ENCODE assay signal across 9 cellular contexts in the genomic region with DNA sequence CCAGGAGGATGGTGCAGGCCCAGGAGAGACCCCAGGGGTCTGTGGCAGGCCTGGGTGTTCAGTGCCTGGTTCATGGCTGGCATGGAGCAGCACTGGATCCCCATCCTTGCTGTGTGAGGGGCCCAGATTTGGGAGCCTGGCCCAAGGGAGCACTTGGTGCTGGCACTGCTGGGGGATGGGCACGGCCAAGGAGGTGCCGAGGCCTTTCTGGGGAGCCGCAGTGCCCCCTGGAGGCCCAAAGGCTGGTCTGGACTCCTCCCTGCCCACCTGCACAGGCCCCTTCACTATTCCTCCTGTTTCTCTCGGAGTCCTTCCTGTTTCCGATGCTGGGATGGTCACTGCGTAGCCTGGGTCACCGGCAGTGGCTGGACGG. TPM values are rescaled to one million over a fixed set of nuclear protein-coding genes. Genes with fewer than 3 reads are reported as not detected.
A peak's percentile ranks its signal among the peaks of the same experiment; 100 is the strongest.
DNase-seq lines count a peak whose midpoint lies in the region; ATAC-seq, FAIRE-seq and TF ChIP-seq lines count a peak whose summit lies in the region.
"Had no signal": no experiment of that assay in that cellular context is flagged by ENCODE, and none has a peak within 500 bp of the region (broad histone marks: within the 10 kb centered on the region; RNA-seq: fewer than 3 reads in every experiment).

No MANE protein-coding gene starts in this region.

- peaks cover 6% of the 10 kb centered on the region for H3K4me1 ChIP-seq in HUES6 (ENCODE audit: control insufficient read depth, insufficient read depth, low read length)
- H3K4me1 ChIP-seq in astrocyte (ENCODE audit: insufficient read depth, low read length) = peaks cover 8% of the 10 kb centered on the region
- peaks cover 26% of the 10 kb centered on the region for H3K4me1 ChIP-seq in CD8-positive, alpha-beta memory T cell (ENCODE audit: insufficient read depth, low read length)

- TF ChIP-seq CTCF in astrocyte (IDR thresholded peaks at IDR 0.05; ENCODE audit: insufficient read depth, low read depth, low read length) = peak; percentile 10
- peak in 2 of 3 experiments; percentile 7 to 27 for TF ChIP-seq CTCF in nephron (IDR thresholded peaks at IDR 0.05; ENCODE audit: unreplicated experiment in 3 of 3)

- no peak overlapping the region for H3K27ac Mint-ChIP-seq in astrocyte (ENCODE audit: unreplicated experiment)
- H3K27ac Mint-ChIP-seq in nephron = no peak overlapping the region
- H3K27ac Mint-ChIP-seq in CD8-positive, alpha-beta memory T cell = no peak overlapping the region

- H3K4me1 Mint-ChIP-seq in astrocyte (ENCODE audit: low read depth, unreplicated experiment) = no peaks in the 10 kb centered on the region
- peaks cover 4% of the 10 kb centered on the region for H3K4me1 Mint-ChIP-seq in nephron
- peaks cover 8 to 33% (median 16%) of the 10 kb centered on the region in 3 donors for H3K4me1 Mint-ChIP-seq in CD8-positive, alpha-beta memory T cell

- CTCF ChIA-PET in CD8-positive, alpha-beta memory T cell (lab: Charles Lee) = interaction anchor here (0.6 to 2.4 kb wide), 7 partner anchors 12 to 147 kb away, joined by 3 to 10 read pairs (median 4); no protein-coding TSS in a partner anchor

- H3K79me2 ChIP-seq in astrocyte (ENCODE audit: insufficient read depth, low read length) = peaks cover 30% of the 10 kb centered on the region

- no peak overlapping the region for H2AFZ ChIP-seq in astrocyte (ENCODE audit: low read depth, low read length)

- H3K36me3 ChIP-seq in HUES6 (ENCODE audit: control insufficient read depth, insufficient read depth, low read length) (peaks cover 9% of the 10 kb centered on the region), astrocyte (ENCODE audit: insufficient read depth, low read length) (no peaks in the 10 kb centered on the region)
- H3K36me3 ChIP-seq in CD8-positive, alpha-beta memory T cell (ENCODE audit: insufficient read depth, low read length) = no peaks in the 10 kb centered on the region

- no peak overlapping the region for H3K27ac ChIP-seq in HUES6 (ENCODE audit: low read depth, low read length)
- no peak overlapping the region for H3K27ac ChIP-seq in astrocyte (ENCODE audit: low read depth, low read length)
- H3K27ac ChIP-seq in CD8-positive, alpha-beta memory T cell (ENCODE audit: low read depth, low read length) = no peak overlapping the region

- H3K4me3 ChIP-seq in HUES6 (ENCODE audit: low read depth, low read length) = peak overlapping the region; percentile 93
- H3K4me3 ChIP-seq in astrocyte (ENCODE audit: insufficient read depth, low read depth, low read length) = no peak overlapping the region
- no peak overlapping the region for H3K4me3 ChIP-seq in CD8-positive, alpha-beta memory T cell (ENCODE audit: low read length)

- POLR2A ChIA-PET in CD8-positive, alpha-beta memory T cell (lab: Charles Lee) = no interaction called here

- FAIRE-seq in astrocyte (lab: Jason Lieb, UNC) = no peak

- H3K4me3 Mint-ChIP-seq in astrocyte (ENCODE audit: unreplicated experiment) = peak overlapping the region; percentile 74
- H3K4me3 Mint-ChIP-seq in nephron = peak overlapping the region in 2 of 3 experiments; percentile 43 to 54
- H3K4me3 Mint-ChIP-seq in CD8-positive, alpha-beta memory T cell = no peak overlapping the region

- DNase-seq in NCI-H2081 (lab: John Stamatoyannopoulos, UW) (peak; percentile 31 to 34), NCI-H2081 treated with DMSO at 0.1 percent for 48 hours (lab: John Stamatoyannopoulos, UW) (no peak), astrocyte (ENCODE audit: low read depth) (no peak), NCI-H774 (lab: John Stamatoyannopoulos, UW) (no peak)
- DNase-seq in CD8-positive, alpha-beta memory T cell = no peak

- H3K9me3 ChIP-seq in HUES6 (ENCODE audit: control insufficient read depth, insufficient read depth, low read depth, low read length) = no peaks in the 10 kb centered on the region
- no peaks in the 10 kb centered on the region for H3K9me3 ChIP-seq in astrocyte (ENCODE audit: insufficient read depth, low read depth, low read length)
- no peaks in the 10 kb centered on the region for H3K9me3 ChIP-seq in CD8-positive, alpha-beta memory T cell (ENCODE audit: low read length)

- peak overlapping the region; percentile 89 for H3K4me2 ChIP-seq in astrocyte (ENCODE audit: low read length)

- H3K9me3 Mint-ChIP-seq in astrocyte (ENCODE audit: unreplicated experiment) = no peaks in the 10 kb centered on the region
- H3K9me3 Mint-ChIP-seq in nephron = no peaks in the 10 kb centered on the region
- H3K9me3 Mint-ChIP-seq in CD8-positive, alpha-beta memory T cell = no peaks in the 10 kb centered on the region
- H3K9me3 Mint-ChIP-seq: naive thymus-derived CD8-positive, alpha-beta T cell had no signal

- H3K36me3 Mint-ChIP-seq in astrocyte (ENCODE audit: low read depth, unreplicated experiment) (peaks cover 1% of the 10 kb centered on the region), nephron (ENCODE audit: low read depth) (peaks cover 17% of the 10 kb centered on the region)
- H3K36me3 Mint-ChIP-seq in CD8-positive, alpha-beta memory T cell = peaks cover 0 to 19% (median 5%) of the 10 kb centered on the region in 3 donors

- no peak for ATAC-seq in HG02571 (IDR thresholded peaks at IDR 0.05; ENCODE audit: unreplicated experiment)

- H3K27me3 ChIP-seq in HUES6 (ENCODE audit: control insufficient read depth, insufficient read depth, low read length) (peaks cover 33% of the 10 kb centered on the region), astrocyte (ENCODE audit: insufficient read depth, low read length) (no peaks in the 10 kb centered on the region)
- H3K27me3 ChIP-seq in CD8-positive, alpha-beta memory T cell (ENCODE audit: insufficient read depth, low read length, poor library complexity, severe bottlenecking) = no peaks in the 10 kb centered on the region

- H3K27me3 Mint-ChIP-seq in astrocyte (ENCODE audit: low read depth, unreplicated experiment) (no peaks in the 10 kb centered on the region), nephron (ENCODE audit: low read depth) (peaks cover 4% of the 10 kb centered on the region)
- H3K27me3 Mint-ChIP-seq in CD8-positive, alpha-beta memory T cell = peaks cover 5 to 16% of the 10 kb centered on the region in 2 donors

- H4K20me1 ChIP-seq in astrocyte (ENCODE audit: insufficient read depth, low read length) = peaks cover 47% of the 10 kb centered on the region

- H3K9ac ChIP-seq in HUES6 (ENCODE audit: low read length) = peak overlapping the region; percentile 10
- H3K9ac ChIP-seq in astrocyte (ENCODE audit: low read length) = no peak overlapping the region

RNA-seq across cellular contexts. Expression of a gene that starts 48.6 kb away (rescaled TPM):
- not detected in 2 replicates for total RNA-seq in astrocyte
- not detected for total RNA-seq in CD8-positive, alpha-beta memory T cell
- polyA plus RNA-seq in CD8-positive, alpha-beta memory T cell = not detected
- total RNA-seq: naive thymus-derived CD8-positive, alpha-beta T cell had no signal
- polyA plus RNA-seq: naive thymus-derived CD8-positive, alpha-beta T cell had no signal

RNA-seq across cellular contexts. Expression of a gene that starts 56.8 kb away (rescaled TPM):
- not detected in 2 replicates for total RNA-seq in astrocyte
- total RNA-seq in CD8-positive, alpha-beta memory T cell = not detected
- not detected for polyA plus RNA-seq in CD8-positive, alpha-beta memory T cell
- total RNA-seq: naive thymus-derived CD8-positive, alpha-beta T cell had no signal
- polyA plus RNA-seq: naive thymus-derived CD8-positive, alpha-beta T cell had no signal

Comparison
In these comparisons a context has a peak if more than half of its experiments do, and no peak if none do; other contexts are left out.
1. DNase-seq: peak in NCI-H2081 (2 of 2); none in NCI-H2081 treated with DMSO at 0.1 percent for 48 hours (single experiment), astrocyte (single experiment), CD8-positive, alpha-beta memory T cell (0 of 5) and NCI-H774 (single experiment).
2. H3K4me3 Mint-ChIP-seq: peak in astrocyte (single experiment) and nephron (2 of 3); none in CD8-positive, alpha-beta memory T cell (0 of 7).